2 cellular contexts compared by ENCODE assay signal in genomic region chr20:4152696-4153235, GRCh38.
TF ChIP-seq lines count a peak whose summit lies in the region.

No MANE protein-coding gene starts in this region.

TF ChIP-seq in K562, 482 proteins besides CTCF, POLR2A, EP300 and RAD21:
- no peak for TF ChIP-seq EGR1 (conservative IDR thresholded peaks at IDR 0.05)
- peak in 1 of 2 experiments; percentile 40; a peak in 1 of 4 replicates for TF ChIP-seq RCOR1 (IDR thresholded peaks at IDR 0.05; ENCODE audit: borderline replicate concordance in 1 of 2, low read depth in 2 of 2, low read length in 2 of 2)
- no peak for TF ChIP-seq ZNF347 (CRISPR knock-in tag; IDR thresholded peaks at IDR 0.05; ENCODE audit: low read depth)
- TF ChIP-seq BCOR (IDR thresholded peaks at IDR 0.05) = peak; percentile 83
- no peak for TF ChIP-seq KDM5B (IDR thresholded peaks at IDR 0.05; ENCODE audit: insufficient replicate concordance, low read depth, low read length)
- peak; percentile 74 for TF ChIP-seq RBM25 (IDR thresholded peaks at IDR 0.05; ENCODE audit: low read depth, low read length, severe bottlenecking)
- no peak for TF ChIP-seq NR2C2 (CRISPR knock-in tag; IDR thresholded peaks at IDR 0.05)
- TF ChIP-seq NR2C2 (tag; IDR thresholded peaks at IDR 0.05) = no peak
- no peak for TF ChIP-seq SPI1 (IDR thresholded peaks at IDR 0.05; ENCODE audit: borderline replicate concordance, low read depth, low read length)
- 0 out of 2 replicates have a peak, but pooled peaks have one; percentile 29 for TF ChIP-seq HDAC2 (IDR thresholded peaks at IDR 0.05)
- TF ChIP-seq KDM1A (IDR thresholded peaks at IDR 0.05) = peak; percentile 43 to 62; a peak in 3 of 4 replicates
- TF ChIP-seq, protein P1, sequence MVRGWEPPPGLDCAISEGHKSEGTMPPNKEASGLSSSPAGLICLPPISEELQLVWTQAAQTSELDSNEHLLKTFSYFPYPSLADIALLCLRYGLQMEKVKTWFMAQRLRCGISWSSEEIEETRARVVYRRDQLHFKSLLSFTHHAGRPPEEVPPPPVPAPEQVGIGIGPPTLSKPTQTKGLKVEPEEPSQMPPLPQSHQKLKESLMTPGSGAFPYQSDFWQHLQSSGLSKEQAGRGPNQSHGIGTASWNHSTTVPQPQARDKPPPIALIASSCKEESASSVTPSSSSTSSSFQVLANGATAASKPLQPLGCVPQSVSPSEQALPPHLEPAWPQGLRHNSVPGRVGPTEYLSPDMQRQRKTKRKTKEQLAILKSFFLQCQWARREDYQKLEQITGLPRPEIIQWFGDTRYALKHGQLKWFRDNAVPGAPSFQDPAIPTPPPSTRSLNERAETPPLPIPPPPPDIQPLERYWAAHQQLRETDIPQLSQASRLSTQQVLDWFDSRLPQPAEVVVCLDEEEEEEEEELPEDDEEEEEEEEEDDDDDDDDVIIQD (CRISPR knock-in tag; IDR thresholded peaks at IDR 0.05) = no peak
- no peak for TF ChIP-seq MCM3 (IDR thresholded peaks at IDR 0.05)
- TF ChIP-seq E2F4 (CRISPR knock-in tag; IDR thresholded peaks at IDR 0.05; ENCODE audit: low read depth) = no peak
- no peak for TF ChIP-seq GTF2E2 (tag; IDR thresholded peaks at IDR 0.05)
- TF ChIP-seq CHD4 (IDR thresholded peaks at IDR 0.05; ENCODE audit: insufficient read depth, insufficient replicate concordance, low read depth, low read length, poor library complexity, severe bottlenecking) = peak; percentile 72
- TF ChIP-seq, protein P2, sequence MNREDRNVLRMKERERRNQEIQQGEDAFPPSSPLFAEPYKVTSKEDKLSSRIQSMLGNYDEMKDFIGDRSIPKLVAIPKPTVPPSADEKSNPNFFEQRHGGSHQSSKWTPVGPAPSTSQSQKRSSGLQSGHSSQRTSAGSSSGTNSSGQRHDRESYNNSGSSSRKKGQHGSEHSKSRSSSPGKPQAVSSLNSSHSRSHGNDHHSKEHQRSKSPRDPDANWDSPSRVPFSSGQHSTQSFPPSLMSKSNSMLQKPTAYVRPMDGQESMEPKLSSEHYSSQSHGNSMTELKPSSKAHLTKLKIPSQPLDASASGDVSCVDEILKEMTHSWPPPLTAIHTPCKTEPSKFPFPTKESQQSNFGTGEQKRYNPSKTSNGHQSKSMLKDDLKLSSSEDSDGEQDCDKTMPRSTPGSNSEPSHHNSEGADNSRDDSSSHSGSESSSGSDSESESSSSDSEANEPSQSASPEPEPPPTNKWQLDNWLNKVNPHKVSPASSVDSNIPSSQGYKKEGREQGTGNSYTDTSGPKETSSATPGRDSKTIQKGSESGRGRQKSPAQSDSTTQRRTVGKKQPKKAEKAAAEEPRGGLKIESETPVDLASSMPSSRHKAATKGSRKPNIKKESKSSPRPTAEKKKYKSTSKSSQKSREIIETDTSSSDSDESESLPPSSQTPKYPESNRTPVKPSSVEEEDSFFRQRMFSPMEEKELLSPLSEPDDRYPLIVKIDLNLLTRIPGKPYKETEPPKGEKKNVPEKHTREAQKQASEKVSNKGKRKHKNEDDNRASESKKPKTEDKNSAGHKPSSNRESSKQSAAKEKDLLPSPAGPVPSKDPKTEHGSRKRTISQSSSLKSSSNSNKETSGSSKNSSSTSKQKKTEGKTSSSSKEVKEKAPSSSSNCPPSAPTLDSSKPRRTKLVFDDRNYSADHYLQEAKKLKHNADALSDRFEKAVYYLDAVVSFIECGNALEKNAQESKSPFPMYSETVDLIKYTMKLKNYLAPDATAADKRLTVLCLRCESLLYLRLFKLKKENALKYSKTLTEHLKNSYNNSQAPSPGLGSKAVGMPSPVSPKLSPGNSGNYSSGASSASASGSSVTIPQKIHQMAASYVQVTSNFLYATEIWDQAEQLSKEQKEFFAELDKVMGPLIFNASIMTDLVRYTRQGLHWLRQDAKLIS (CRISPR knock-in tag; IDR thresholded peaks at IDR 0.05) = no peak
- no peak for TF ChIP-seq MCM5 (IDR thresholded peaks at IDR 0.05; ENCODE audit: low read depth)
- peak; percentile 63; the same call in 1 of the 2 replicates for TF ChIP-seq ADNP (tag; IDR thresholded peaks at IDR 0.05)

TF ChIP-seq in GM12891, 5 proteins besides CTCF, POLR2A, EP300 and RAD21:
- TF ChIP-seq POU2F2 (IDR thresholded peaks at IDR 0.05; ENCODE audit: low read depth, low read length) = no peak
- no peak for TF ChIP-seq TAF1 (IDR thresholded peaks at IDR 0.05; ENCODE audit: low read depth, low read length)
- no peak for TF ChIP-seq PAX5 (IDR thresholded peaks at IDR 0.05; ENCODE audit: insufficient read depth, low read length, severe bottlenecking)
- TF ChIP-seq SPI1 (IDR thresholded peaks at IDR 0.05; ENCODE audit: low read depth, low read length) = no peak
- TF ChIP-seq POLR2AphosphoS5 (IDR thresholded peaks at IDR 0.05; ENCODE audit: low read depth, low read length) = no peak
